In genomic region chr22:39251762-39252460, GRCh38 we compare ENCODE assay signal across 15 cellular contexts. TPM values are rescaled to one million over a fixed set of nuclear protein-coding genes. Genes with fewer than 3 reads are reported as not detected.
DNase-seq lines count a peak whose midpoint lies in the region; ATAC-seq, FAIRE-seq and TF ChIP-seq lines count a peak whose summit lies in the region.
"Had no signal": no experiment of that assay in that cellular context is flagged by ENCODE, and none has a peak within 500 bp of the region (broad histone marks: within the 10 kb centered on the region; RNA-seq: fewer than 3 reads in every experiment).

No MANE protein-coding gene starts in this region.

- no peak overlapping the region for H3K9ac ChIP-seq in mammary epithelial cell (ENCODE audit: insufficient read depth, low read length)

- H3K27ac Mint-ChIP-seq in MCF 10A (ENCODE audit: low read depth, unreplicated experiment), result no peak overlapping the region
- H3K27ac Mint-ChIP-seq: T-helper 2 cell treated with Interferon-gamma antibody and Interleukin-4, amounts not matched to agents 5 μg/mL and 100 μg/mL, for 36 hours had no signal

- peak; percentile 7 for ATAC-seq in esophagus mucosa

- dilution Hi-C loops in mammary epithelial cell (cut with HindIII; ENCODE audit: low sequenced_read_pairs), result no loop called here

- BruUV-seq in MCF 10A (replicated peaks; lab: Mats Ljungman, UMichigan), result no TSS peak
- no TSS peak for BruUV-seq in mammary epithelial cell (replicated peaks; lab: Mats Ljungman, UMichigan)

- H2AFZ ChIP-seq in mammary epithelial cell (ENCODE audit: low read depth, low read length), result no peak overlapping the region

- peaks cover 33% of the 10 kb centered on the region for H3K4me1 ChIP-seq in mammary epithelial cell (ENCODE audit: insufficient read depth, low read length)

- H3K79me2 ChIP-seq in mammary epithelial cell (ENCODE audit: insufficient read depth, low read length), result no peaks in the 10 kb centered on the region

- CTCF ChIA-PET in MCF 10A (lab: Yijun Ruan, JAX) (interaction anchor here (0.8 to 1.2 kb wide), 4 partner anchors 39 to 82 kb away, joined by 3 to 4 read pairs (median 3); no protein-coding TSS in a partner anchor), mammary epithelial cell (lab: Charles Lee; ENCODE audit: low non-redundant PET) (no interaction called here)

- H3K9me3 Mint-ChIP-seq in MCF 10A (ENCODE audit: unreplicated experiment), result no peaks in the 10 kb centered on the region
- H3K9me3 Mint-ChIP-seq: activated T-helper 1 cell treated with anti-CD3 and anti-CD28 coated beads, Interleukin-12 subunit alpha, Interleukin-12 subunit beta, Interleukin-2, Interleukin-4 antibody, amounts not matched to agents 30 ng/mL and 10 ng/mL and 1 ng/mL, durations not matched to agents 14 hours and 24 hours and 36 hours; T-helper 2 cell treated with Interferon-gamma antibody and Interleukin-4, amounts not matched to agents 5 μg/mL and 100 μg/mL, for 36 hours had no signal

- H3K4me3 ChIP-seq in mammary epithelial cell (replicated peaks in 1 of 3; ENCODE audit: insufficient read depth in 1 of 3, low read depth in 2 of 3, low read length in 3 of 3), result no peak overlapping the region

- POLR2A ChIA-PET in MCF 10A (lab: Yijun Ruan, JAX), result interaction anchor here (0.6 to 2.5 kb wide), 6 partner anchors 12 to 67 kb away, joined by 3 to 17 read pairs (median 6); partner anchors contain the start of gene RPL3

- WGBS in mammary epithelial cell (ENCODE audit: low coverage, missing lambda C conversion rate), result 77% methylated on average over 19 of the region's 22 CpGs

- H3K27me3 ChIP-seq in mammary epithelial cell (ENCODE audit: insufficient read depth, low read length), result no peaks in the 10 kb centered on the region

- H3K36me3 ChIP-seq in mammary epithelial cell (ENCODE audit: insufficient read depth, low read length), result no peaks in the 10 kb centered on the region

- no peak for TF ChIP-seq CTCF in MCF 10A (IDR thresholded peaks at IDR 0.05; ENCODE audit: unreplicated experiment)
- no peak for TF ChIP-seq CTCF in mammary epithelial cell (conservative IDR thresholded peaks at IDR 0.05 in 1 of 2, IDR thresholded peaks at IDR 0.05 in 1 of 2; ENCODE audit: extremely low read depth in 1 of 2, insufficient read depth in 1 of 2, low read depth in 1 of 2, low read length in 2 of 2)

- in situ Hi-C loops in mammary epithelial cell (cut with MboI; ENCODE audit: low sequenced_read_pairs in 2 of 2), result no loop called here

- intact Hi-C loops in MCF 10A (cut with micrococcal nuclease) (loop anchor here (5.0 kb wide), 2 partner anchors 40 to 80 kb away; no protein-coding TSS in a partner anchor), mammary epithelial cell (cut with micrococcal nuclease) (loop anchor here (2.0 kb wide), 1 partner anchor 57 kb away; no protein-coding TSS in a partner anchor)

- no peaks in the 10 kb centered on the region for H3K9me3 ChIP-seq in mammary epithelial cell (replicated peaks; ENCODE audit: insufficient read depth, low read length)

- no peaks in the 10 kb centered on the region for H4K20me1 ChIP-seq in mammary epithelial cell (ENCODE audit: insufficient read depth, low read length)

- no peaks in the 10 kb centered on the region for H3K27me3 Mint-ChIP-seq in MCF 10A (ENCODE audit: insufficient read depth, unreplicated experiment)

- H3K4me1 Mint-ChIP-seq in MCF 10A (ENCODE audit: insufficient read depth, unreplicated experiment), result peaks cover 21% of the 10 kb centered on the region

- H3K4me2 ChIP-seq in mammary epithelial cell (ENCODE audit: insufficient read depth, low read depth, low read length), result no peak overlapping the region

- H3K4me3 Mint-ChIP-seq in MCF 10A (ENCODE audit: unreplicated experiment), result no peak overlapping the region
- H3K4me3 Mint-ChIP-seq: T-helper 2 cell treated with Interferon-gamma antibody and Interleukin-4, amounts not matched to agents 5 μg/mL and 100 μg/mL, for 36 hours had no signal

- DNase-seq in MCF 10A (ENCODE audit: unreplicated experiment) (peak; percentile 44), mammary epithelial cell (no peak), SHP77 treated with DMSO at 0.1 percent for 48 hours (lab: John Stamatoyannopoulos, UW) (peak; percentile 15), urothelium cell line (ENCODE audit: low spot score) (peak; percentile 63), T1000 (lab: John Stamatoyannopoulos, UW) (no peak), NCI-H446 (lab: John Stamatoyannopoulos, UW) (no peak)
- no peak for DNase-seq in NK-92 treated with Interleukin-12 subunit alpha and Interleukin-12 subunit beta, amount 100 ng/mL, for 24 hours (lab: John Stamatoyannopoulos, UW)
- DNase-seq: ACHN, COR-L47, foreskin fibroblast, mesendoderm, NCI-H510A had no signal

- FAIRE-seq in urothelium cell line (lab: Jason Lieb, UNC), result no peak

- no peaks in the 10 kb centered on the region for H3K36me3 Mint-ChIP-seq in MCF 10A (ENCODE audit: insufficient read depth, unreplicated experiment)

- H3K27ac ChIP-seq in mammary epithelial cell (ENCODE audit: insufficient read depth, low read depth, low read length), result no peak overlapping the region

RNA-seq across cellular contexts. Expression of gene PDGFB, which starts 7.1 kb away (rescaled TPM):
- 0.29 and 0.37 TPM in 2 replicates for total RNA-seq in MCF 10A (2022)
- 10 to 100 TPM; 11.2 to 29.2 TPM for total RNA-seq in mammary epithelial cell
- polyA plus RNA-seq in mammary epithelial cell, result 9.1 TPM
- polyA minus RNA-seq in mammary epithelial cell, result 32.0 TPM
- 0.96 TPM for total RNA-seq in esophagus mucosa

Comparison
In these comparisons a context has a peak if more than half of its experiments do, and no peak if none do; other contexts are left out.
1. DNase-seq: peak in MCF 10A (single experiment), SHP77 treated with DMSO at 0.1 percent for 48 hours (single experiment) and urothelium cell line (single experiment); none in mammary epithelial cell (single experiment), NK-92 treated with Interleukin-12 subunit alpha and Interleukin-12 subunit beta, amount 100 ng/mL, for 24 hours (single experiment), T1000 (single experiment) and NCI-H446 (0 of 2).